Comparison of ENCODE assay signal across 8 cellular contexts in the genomic region with DNA sequence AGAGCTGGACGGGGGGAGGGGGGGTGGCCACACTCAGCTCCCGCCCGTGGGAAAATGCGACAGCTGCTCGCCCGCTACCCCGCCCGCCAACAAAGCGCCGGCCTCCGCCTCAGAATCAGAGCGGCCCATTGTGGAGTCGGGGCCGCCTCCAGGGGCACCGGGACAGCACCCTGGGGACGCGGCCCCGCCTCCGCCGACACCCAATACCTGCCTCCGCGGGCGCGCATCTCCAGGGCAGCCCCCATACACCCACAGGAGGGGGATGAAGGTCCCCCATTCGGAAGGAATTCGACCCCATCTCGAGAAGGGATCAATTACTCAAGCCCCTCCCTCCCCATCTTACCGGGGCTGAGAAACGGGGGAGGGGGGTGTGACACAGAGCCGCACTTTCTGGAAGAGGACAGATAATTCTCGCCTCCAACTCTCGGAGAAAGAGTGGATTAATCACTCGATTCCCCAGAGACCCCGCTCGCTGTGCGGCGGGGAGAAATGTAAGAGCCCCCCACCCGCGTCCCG.
A peak's percentile ranks its signal among the peaks of the same experiment; 100 is the strongest.
DNase-seq lines count a peak whose midpoint lies in the region; ATAC-seq and TF ChIP-seq lines count a peak whose summit lies in the region.

No MANE protein-coding gene starts in this region.

- H3K9ac ChIP-seq in iPS-15b (ENCODE audit: low read depth, low read length), result peak overlapping the region; percentile 37

- H3K27me3 ChIP-seq in iPS-15b (ENCODE audit: control insufficient read depth, insufficient read depth, low read length), result no peaks in the 10 kb centered on the region

- H3K4me1 ChIP-seq in iPS-15b (ENCODE audit: control insufficient read depth, insufficient read depth, low read length), result peaks cover 3% of the 10 kb centered on the region

- peak overlapping the region; percentile 76 for H3K4me3 ChIP-seq in astrocyte of the spinal cord (ENCODE audit: low read depth, low read length)
- peak overlapping the region; percentile 72 for H3K4me3 ChIP-seq in iPS-15b (ENCODE audit: low read depth, low read length)
- H3K4me3 ChIP-seq in skeletal muscle cell (ENCODE audit: low read depth, low read length), result peak overlapping the region; percentile 60

- no peaks in the 10 kb centered on the region for H3K9me3 ChIP-seq in iPS-15b (ENCODE audit: control insufficient read depth, insufficient read depth, low read length)

- H3K36me3 ChIP-seq in iPS-15b (ENCODE audit: control insufficient read depth, insufficient read depth, low read length), result peaks cover 19% of the 10 kb centered on the region

- DNase-seq in GM20000 (ENCODE audit: low spot score) (peak; percentile 87), SW480 (ENCODE audit: low spot score) (peak; percentile 58), astrocyte of the spinal cord (ENCODE audit: low read depth, low spot score) (peak; percentile 22), skeletal muscle cell (ENCODE audit: low read depth) (no peak), iPS-NIHi7 (ENCODE audit: extremely low spot score) (no peak)

- in situ Hi-C loops in astrocyte of the spinal cord (cut with HindIII; ENCODE audit: low sequenced_read_pairs), result loop anchor here (10.0 kb wide), 1 partner anchor 60 kb away; the partner anchor contains the start of gene SEC16A

- TF ChIP-seq CTCF in GM20000 (IDR thresholded peaks at IDR 0.05; ENCODE audit: extremely low read depth, missing control alignments) (no peak), astrocyte of the spinal cord (IDR thresholded peaks at IDR 0.05; ENCODE audit: low read depth, low read length) (no peak)

- ATAC-seq in HG02623 (IDR thresholded peaks at IDR 0.05; ENCODE audit: unreplicated experiment) (no peak), HG02588 (IDR thresholded peaks at IDR 0.05; ENCODE audit: unreplicated experiment) (no peak)

Comparison
In these comparisons a context has a peak if more than half of its experiments do, and no peak if none do; other contexts are left out.
1. DNase-seq: peak in GM20000 (single experiment), SW480 (single experiment) and astrocyte of the spinal cord (single experiment); none in skeletal muscle cell (single experiment) and iPS-NIHi7 (single experiment).
2. Peak in every context shown above with its lines, with median percentiles within 50 percentile points of each other: H3K4me3 ChIP-seq.